ENCODE assay signal across 11 cellular contexts in genomic region chr2:54588244-54588899, GRCh38.
A peak's percentile ranks its signal among the peaks of the same experiment; 100 is the strongest.
DNase-seq lines count a peak whose midpoint lies in the region; ATAC-seq and TF ChIP-seq lines count a peak whose summit lies in the region.
"Had no signal": no experiment of that assay in that cellular context is flagged by ENCODE, and none has a peak within 500 bp of the region (broad histone marks: within the 10 kb centered on the region; RNA-seq: fewer than 3 reads in every experiment).

No MANE protein-coding gene starts in this region.

- peak overlapping the region; percentile 66 for H3K27ac ChIP-seq in CD4-positive, CD25-positive, alpha-beta regulatory T cell (ENCODE audit: insufficient read depth, low read length, poor library complexity, severe bottlenecking)
- peak overlapping the region; percentile 59 for H3K27ac ChIP-seq in RWPE2 (ENCODE audit: poor library complexity, severe bottlenecking)
- H3K27ac ChIP-seq: SJCRH30 had no signal

- ATAC-seq in CD4-positive, CD25-positive, alpha-beta regulatory T cell (ENCODE audit: low read depth in 2 of 2) = no peak
- peak; percentile 38 for ATAC-seq in GM18909 (IDR thresholded peaks at IDR 0.05; ENCODE audit: poor library complexity, unreplicated experiment)
- ATAC-seq in RWPE2 (ENCODE audit: low read depth) = peak; percentile 53; the same call in 2 of the 3 replicates
- ATAC-seq in left colon = peak; percentile 29
- ATAC-seq in GM19023 (IDR thresholded peaks at IDR 0.05; ENCODE audit: unreplicated experiment) = no peak

- peaks cover 59 to 98% (median 72%) of the 10 kb centered on the region in 4 donors for H3K4me1 Mint-ChIP-seq in CD4-positive, CD25-positive, alpha-beta regulatory T cell

- H3K27me3 Mint-ChIP-seq in CD4-positive, CD25-positive, alpha-beta regulatory T cell = no peaks in the 10 kb centered on the region

- H3K36me3 Mint-ChIP-seq in CD4-positive, CD25-positive, alpha-beta regulatory T cell = peaks cover 2% of the 10 kb centered on the region

- no peaks in the 10 kb centered on the region for H3K9me3 ChIP-seq in CD4-positive, CD25-positive, alpha-beta regulatory T cell (ENCODE audit: control insufficient read depth in 2 of 2, low read length in 2 of 2)
- H3K9me3 ChIP-seq in RWPE2 (ENCODE audit: severe bottlenecking) = no peaks in the 10 kb centered on the region
- H3K9me3 ChIP-seq: SJCRH30 had no signal

- peaks cover 83% of the 10 kb centered on the region for H3K4me1 ChIP-seq in CD4-positive, CD25-positive, alpha-beta regulatory T cell (ENCODE audit: control insufficient read depth, insufficient read depth, low read length, poor library complexity, severe bottlenecking)
- peaks cover 68% of the 10 kb centered on the region for H3K4me1 ChIP-seq in RWPE2 (ENCODE audit: insufficient read depth, poor library complexity, severe bottlenecking)

- H3K4me3 Mint-ChIP-seq in CD4-positive, CD25-positive, alpha-beta regulatory T cell = peak overlapping the region; percentile 8 to 79 (median 58)

- intact Hi-C loops in left colon (cut with DNase I, micrococcal nuclease) = no loop called here

- in situ Hi-C loops in GM13976 (cut with MboI; ENCODE audit: low sequenced_read_pairs, unreplicated experiment) = no loop called here

- no peaks in the 10 kb centered on the region for H3K9me3 Mint-ChIP-seq in CD4-positive, CD25-positive, alpha-beta regulatory T cell

- peak overlapping the region; percentile 76 to 99 (median 87) for H3K27ac Mint-ChIP-seq in CD4-positive, CD25-positive, alpha-beta regulatory T cell

- H3K4me3 ChIP-seq in CD4-positive, CD25-positive, alpha-beta regulatory T cell (ENCODE audit: low read depth, low read length) = peak overlapping the region; percentile 46
- H3K4me3 ChIP-seq in RWPE2 (ENCODE audit: severe bottlenecking) = no peak overlapping the region
- H3K4me3 ChIP-seq: SJCRH30 had no signal

- no peaks in the 10 kb centered on the region for H3K27me3 ChIP-seq in CD4-positive, CD25-positive, alpha-beta regulatory T cell (ENCODE audit: control insufficient read depth, insufficient read depth, low read length)
- H3K27me3 ChIP-seq in RWPE2 (ENCODE audit: insufficient read depth, poor library complexity, severe bottlenecking) = no peaks in the 10 kb centered on the region
- H3K27me3 ChIP-seq: SJCRH30 had no signal

- no peak for DNase-seq in CD4-positive, CD25-positive, alpha-beta regulatory T cell
- DNase-seq in RWPE2 (ENCODE audit: low spot score) (no peak), left colon (no peak), inferior parietal cortex (ENCODE audit: extremely low spot score) (no peak), NCI-H82 treated with DMSO at 0.1 percent for 48 hours (lab: John Stamatoyannopoulos, UW; ENCODE audit: unreplicated experiment) (no peak), GM13976 (ENCODE audit: low spot score) (no peak)
- DNase-seq: NCI-H1436 treated with DMSO at 0.1 percent for 48 hours; SJCRH30; stimulated activated CD4-positive, alpha-beta T cell treated with anti-CD3 and anti-CD28 coated beads, Interleukin-4, amount 100 ng/mL, for 4 hours had no signal

- H3K36me3 ChIP-seq in CD4-positive, CD25-positive, alpha-beta regulatory T cell (ENCODE audit: control insufficient read depth, insufficient read depth, low read length) = no peaks in the 10 kb centered on the region
- H3K36me3 ChIP-seq in RWPE2 (ENCODE audit: low read depth) = peaks cover 32% of the 10 kb centered on the region

- TF ChIP-seq CTCF in RWPE2 (IDR thresholded peaks at IDR 0.05; ENCODE audit: poor library complexity, severe bottlenecking) (no peak), GM13976 (IDR thresholded peaks at IDR 0.05; ENCODE audit: borderline replicate concordance, control extremely low read depth, extremely low read depth, insufficient read depth, missing control alignments) (no peak)

Comparison
In these comparisons a context has a peak if more than half of its experiments do, and no peak if none do; other contexts are left out.
1. ATAC-seq: peak in GM18909 (single experiment), RWPE2 (single experiment) and left colon (single experiment); none in CD4-positive, CD25-positive, alpha-beta regulatory T cell (0 of 2) and GM19023 (single experiment).